In the genomic region with DNA sequence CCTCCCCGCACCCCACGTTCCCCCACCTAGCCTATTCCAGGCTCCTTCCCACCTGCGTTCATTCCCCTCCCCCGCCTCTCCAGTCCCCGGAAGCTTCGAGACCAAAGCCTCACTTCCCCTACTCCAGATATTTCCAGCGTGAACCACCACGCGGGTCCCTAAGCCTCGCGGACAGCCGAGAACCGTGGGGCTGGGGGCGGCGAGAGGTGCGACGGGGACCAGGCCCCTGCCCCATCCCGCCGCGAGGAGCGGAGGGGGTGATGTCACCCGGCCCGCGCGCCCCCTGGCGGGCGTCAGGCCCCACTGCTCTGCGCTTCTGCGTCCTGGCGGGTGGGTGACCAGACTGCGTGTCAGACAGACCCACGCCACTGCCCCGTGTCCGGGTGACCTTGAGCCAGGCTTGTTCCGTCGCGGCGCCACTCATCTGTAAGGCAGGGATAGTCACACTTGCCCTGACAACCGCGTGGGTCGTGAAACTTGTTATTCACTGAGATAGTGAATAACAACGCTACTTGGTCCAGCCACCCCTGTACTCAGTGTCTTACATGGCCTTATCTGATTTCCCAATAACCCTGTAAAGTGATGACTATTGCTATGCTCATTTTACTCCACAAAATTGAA, we compare ENCODE assay signal across 1 cellular context.
TF ChIP-seq lines count a peak whose summit lies in the region.

No MANE protein-coding gene starts in this region.

TF ChIP-seq in K562, 482 proteins besides CTCF, POLR2A, EP300 and RAD21 (continued from another document and continues in another):
- TF ChIP-seq HDAC3 (IDR thresholded peaks at IDR 0.05; ENCODE audit: borderline replicate concordance, partially characterized antibody) (no peak), RBM17 (IDR thresholded peaks at IDR 0.05; ENCODE audit: borderline replicate concordance, low read depth, low read length) (no peak), SIX5 (IDR thresholded peaks at IDR 0.05; ENCODE audit: borderline replicate concordance in 1 of 2, insufficient read depth in 1 of 2, low read depth in 1 of 2, low read length in 2 of 2) (no peak), AFF1 (IDR thresholded peaks at IDR 0.05; ENCODE audit: low read depth in 1 of 2, partially characterized antibody in 2 of 2) (no peak), CEBPG (CRISPR knock-in tag; IDR thresholded peaks at IDR 0.05) (peak; percentile 80), CEBPG (tag; conservative IDR thresholded peaks at IDR 0.05 in 1 of 2, IDR thresholded peaks at IDR 0.05 in 1 of 2) (peak; percentile 49 to 72; a peak in 2 of 4 replicates), ZNF445 (CRISPR knock-in tag; IDR thresholded peaks at IDR 0.05; ENCODE audit: low read depth) (no peak), ZBTB5 (IDR thresholded peaks at IDR 0.05) (no peak), FOSL1 (tag; conservative IDR thresholded peaks at IDR 0.05) (peak; percentile 80), ZBTB2 (IDR thresholded peaks at IDR 0.05) (peak; percentile 88), POU5F1 (IDR thresholded peaks at IDR 0.05; ENCODE audit: borderline replicate concordance, low read depth, low read length, partially characterized antibody) (no peak), CHD2 (IDR thresholded peaks at IDR 0.05; ENCODE audit: low read depth, low read length) (0 out of 2 replicates have a peak, but pooled peaks have one; percentile 12), MTA1 (IDR thresholded peaks at IDR 0.05; ENCODE audit: borderline replicate concordance) (peak; percentile 83), MEIS2 (IDR thresholded peaks at IDR 0.05; ENCODE audit: partially characterized antibody) (no peak), RBM14 (IDR thresholded peaks at IDR 0.05; ENCODE audit: borderline replicate concordance, insufficient read depth, low read depth, low read length) (0 out of 2 replicates have a peak, but pooled peaks have one; percentile 44), HOXB6 (CRISPR knock-in tag; IDR thresholded peaks at IDR 0.05; ENCODE audit: borderline replicate concordance) (no peak), SIN3B (IDR thresholded peaks at IDR 0.05; ENCODE audit: low read depth) (peak; percentile 56; the same call in 1 of the 2 replicates), ZNF282 (CRISPR knock-in tag; IDR thresholded peaks at IDR 0.05) (no peak), NUFIP1 (IDR thresholded peaks at IDR 0.05; ENCODE audit: partially characterized antibody) (no peak), ZNF347 (CRISPR knock-in tag; IDR thresholded peaks at IDR 0.05; ENCODE audit: low read depth) (no peak), ELF1 (tag; IDR thresholded peaks at IDR 0.05) (peak; percentile 76), ZNF398 (CRISPR knock-in tag; IDR thresholded peaks at IDR 0.05) (no peak), DLX4 (CRISPR knock-in tag; IDR thresholded peaks at IDR 0.05) (no peak), ZNF583 (CRISPR knock-in tag; IDR thresholded peaks at IDR 0.05) (no peak), THRB (CRISPR knock-in tag; conservative IDR thresholded peaks at IDR 0.05) (peak; percentile 11; the same call in 1 of the 2 replicates), TFAM (CRISPR knock-in tag; conservative IDR thresholded peaks at IDR 0.05) (no peak), NCOA1 (IDR thresholded peaks at IDR 0.05; ENCODE audit: low read depth) (no peak), ZNF3 (CRISPR knock-in tag; IDR thresholded peaks at IDR 0.05) (no peak), XRCC4 (IDR thresholded peaks at IDR 0.05; ENCODE audit: extremely low read depth, insufficient read depth, insufficient read length) (no peak), COPS2 (conservative IDR thresholded peaks at IDR 0.05) (no peak), PTBP1 (IDR thresholded peaks at IDR 0.05; ENCODE audit: low read depth, low read length) (peak; percentile 60; the same call in 1 of the 2 replicates), ATF1 (CRISPR knock-in tag; IDR thresholded peaks at IDR 0.05) (no peak; the same call in 1 of the 2 replicates), ATF1 (tag; IDR thresholded peaks at IDR 0.05) (peak; percentile 95), PURB (CRISPR knock-in tag; IDR thresholded peaks at IDR 0.05; ENCODE audit: low read depth) (no peak), MLX (CRISPR knock-in tag; conservative IDR thresholded peaks at IDR 0.05) (0 out of 4 replicates have a peak, but pooled peaks of 1 of the 2 experiments have one; percentile 26), ZNF24 (IDR thresholded peaks at IDR 0.05) (peak; percentile 46; the same call in 1 of the 2 replicates), ZNF263 (CRISPR knock-in tag; IDR thresholded peaks at IDR 0.05; ENCODE audit: borderline replicate concordance) (peak; percentile 69; the same call in 1 of the 2 replicates), GABPA (tag; conservative IDR thresholded peaks at IDR 0.05; ENCODE audit: low read depth) (peak; percentile 56; the same call in 1 of the 2 replicates)
- TF ChIP-seq, protein P1, sequence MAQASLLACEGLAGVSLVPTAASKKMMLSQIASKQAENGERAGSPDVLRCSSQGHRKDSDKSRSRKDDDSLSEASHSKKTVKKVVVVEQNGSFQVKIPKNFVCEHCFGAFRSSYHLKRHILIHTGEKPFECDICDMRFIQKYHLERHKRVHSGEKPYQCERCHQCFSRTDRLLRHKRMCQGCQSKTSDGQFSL (CRISPR knock-in tag; IDR thresholded peaks at IDR 0.05), result peak; percentile 92
- TF ChIP-seq, protein P1 (tag; IDR thresholded peaks at IDR 0.05), result peak in 1 of 2 experiments; percentile 55; a peak in 1 of 4 replicates
- TF ChIP-seq, protein P2, sequence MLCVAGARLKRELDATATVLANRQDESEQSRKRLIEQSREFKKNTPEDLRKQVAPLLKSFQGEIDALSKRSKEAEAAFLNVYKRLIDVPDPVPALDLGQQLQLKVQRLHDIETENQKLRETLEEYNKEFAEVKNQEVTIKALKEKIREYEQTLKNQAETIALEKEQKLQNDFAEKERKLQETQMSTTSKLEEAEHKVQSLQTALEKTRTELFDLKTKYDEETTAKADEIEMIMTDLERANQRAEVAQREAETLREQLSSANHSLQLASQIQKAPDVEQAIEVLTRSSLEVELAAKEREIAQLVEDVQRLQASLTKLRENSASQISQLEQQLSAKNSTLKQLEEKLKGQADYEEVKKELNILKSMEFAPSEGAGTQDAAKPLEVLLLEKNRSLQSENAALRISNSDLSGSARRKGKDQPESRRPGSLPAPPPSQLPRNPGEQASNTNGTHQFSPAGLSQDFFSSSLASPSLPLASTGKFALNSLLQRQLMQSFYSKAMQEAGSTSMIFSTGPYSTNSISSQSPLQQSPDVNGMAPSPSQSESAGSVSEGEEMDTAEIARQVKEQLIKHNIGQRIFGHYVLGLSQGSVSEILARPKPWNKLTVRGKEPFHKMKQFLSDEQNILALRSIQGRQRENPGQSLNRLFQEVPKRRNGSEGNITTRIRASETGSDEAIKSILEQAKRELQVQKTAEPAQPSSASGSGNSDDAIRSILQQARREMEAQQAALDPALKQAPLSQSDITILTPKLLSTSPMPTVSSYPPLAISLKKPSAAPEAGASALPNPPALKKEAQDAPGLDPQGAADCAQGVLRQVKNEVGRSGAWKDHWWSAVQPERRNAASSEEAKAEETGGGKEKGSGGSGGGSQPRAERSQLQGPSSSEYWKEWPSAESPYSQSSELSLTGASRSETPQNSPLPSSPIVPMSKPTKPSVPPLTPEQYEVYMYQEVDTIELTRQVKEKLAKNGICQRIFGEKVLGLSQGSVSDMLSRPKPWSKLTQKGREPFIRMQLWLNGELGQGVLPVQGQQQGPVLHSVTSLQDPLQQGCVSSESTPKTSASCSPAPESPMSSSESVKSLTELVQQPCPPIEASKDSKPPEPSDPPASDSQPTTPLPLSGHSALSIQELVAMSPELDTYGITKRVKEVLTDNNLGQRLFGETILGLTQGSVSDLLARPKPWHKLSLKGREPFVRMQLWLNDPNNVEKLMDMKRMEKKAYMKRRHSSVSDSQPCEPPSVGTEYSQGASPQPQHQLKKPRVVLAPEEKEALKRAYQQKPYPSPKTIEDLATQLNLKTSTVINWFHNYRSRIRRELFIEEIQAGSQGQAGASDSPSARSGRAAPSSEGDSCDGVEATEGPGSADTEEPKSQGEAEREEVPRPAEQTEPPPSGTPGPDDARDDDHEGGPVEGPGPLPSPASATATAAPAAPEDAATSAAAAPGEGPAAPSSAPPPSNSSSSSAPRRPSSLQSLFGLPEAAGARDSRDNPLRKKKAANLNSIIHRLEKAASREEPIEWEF (CRISPR knock-in tag; IDR thresholded peaks at IDR 0.05), result no peak
